ENCODE assay signal across 18 cellular contexts in genomic region chr15:51757463-51757862, GRCh38. TPM values are rescaled to one million over a fixed set of nuclear protein-coding genes. Genes with fewer than 3 reads are reported as not detected.
A peak's percentile ranks its signal among the peaks of the same experiment; 100 is the strongest.
DNase-seq lines count a peak whose midpoint lies in the region; ATAC-seq and TF ChIP-seq lines count a peak whose summit lies in the region.
"Had no signal": no experiment of that assay in that cellular context is flagged by ENCODE, and none has a peak within 500 bp of the region (broad histone marks: within the 10 kb centered on the region; RNA-seq: fewer than 3 reads in every experiment).

No MANE protein-coding gene starts in this region.

- no peak overlapping the region for H3K4me2 ChIP-seq in mesenchymal stem cell (ENCODE audit: low read length, poor library complexity, severe bottlenecking)
- H3K4me2 ChIP-seq: SK-N-SH had no signal

- H3K14ac ChIP-seq in mesenchymal stem cell (ENCODE audit: low read length in 2 of 2) = no peak overlapping the region

- ATAC-seq in left cardiac atrium = no peak

- no peak overlapping the region for H4K91ac ChIP-seq in mesenchymal stem cell (ENCODE audit: low read length)

- no peak overlapping the region for H4K8ac ChIP-seq in mesenchymal stem cell (ENCODE audit: low read length)

- peak overlapping the region; percentile 72 for H3K27ac ChIP-seq in left ventricle myocardium inferior (replicated peaks)
- H3K27ac ChIP-seq in VCaP = peak overlapping the region; percentile 46; the same call in 1 of the 2 replicates
- H3K27ac ChIP-seq in mesenchymal stem cell (ENCODE audit: low read length, poor library complexity, severe bottlenecking) = no peak overlapping the region
- H3K27ac ChIP-seq: RWPE1 had no signal

- H3K27me3 ChIP-seq in left ventricle myocardium inferior (ENCODE audit: low read depth) (no peaks in the 10 kb centered on the region), mesenchymal stem cell (ENCODE audit: control insufficient read depth in 1 of 2, insufficient read depth in 1 of 2, low read length in 2 of 2) (peaks cover 0 to 51% of the 10 kb centered on the region in 2 experiments), HAP-1 (ENCODE audit: low read depth) (no peaks in the 10 kb centered on the region)

- no peak overlapping the region for H2BK120ac ChIP-seq in mesenchymal stem cell (ENCODE audit: low read depth, low read length)

- H3K4me3 ChIP-seq in left ventricle myocardium inferior (no peak overlapping the region), mesenchymal stem cell (ENCODE audit: insufficient read depth in 1 of 2, low read depth in 1 of 2, low read length in 2 of 2) (no peak overlapping the region), HAP-1 (no peak overlapping the region)

- WGBS in mesenchymal stem cell = 79% methylated on average over 2 of the region's 2 CpGs

- H2AK5ac ChIP-seq in mesenchymal stem cell (ENCODE audit: low read length, severe bottlenecking) = no peak overlapping the region

- H3K4me1 ChIP-seq in left ventricle myocardium inferior (peaks cover 42% of the 10 kb centered on the region), mesenchymal stem cell (ENCODE audit: control insufficient read depth, insufficient read depth, low read depth, low read length) (no peaks in the 10 kb centered on the region), HAP-1 (peaks cover 6% of the 10 kb centered on the region; the same call in 1 of the 2 replicates)

- peak overlapping the region in 1 of 2 experiments; percentile 52 for H2BK12ac ChIP-seq in mesenchymal stem cell (ENCODE audit: low read length in 2 of 2)

- no peaks in the 10 kb centered on the region for H3K79me1 ChIP-seq in mesenchymal stem cell (replicated peaks; ENCODE audit: low read length, poor library complexity, severe bottlenecking)

- H3K9ac ChIP-seq in mesenchymal stem cell (ENCODE audit: low read length) = no peak overlapping the region
- H3K9ac ChIP-seq: SK-N-SH had no signal

- POLR2A ChIA-PET in HEK293T (lab: Yijun Ruan, JAX) = no interaction called here

- H3K18ac ChIP-seq in mesenchymal stem cell (ENCODE audit: low read depth in 1 of 2, low read length in 2 of 2) = peak overlapping the region; percentile 46 to 56

- no peak overlapping the region for H3K4ac ChIP-seq in mesenchymal stem cell (ENCODE audit: low read depth in 1 of 2, low read length in 2 of 2)

- TF ChIP-seq CTCF in left ventricle myocardium inferior (IDR thresholded peaks at IDR 0.05; ENCODE audit: borderline replicate concordance) = no peak
- no peak for TF ChIP-seq CTCF in VCaP (conservative IDR thresholded peaks at IDR 0.05)

- DNase-seq in left ventricle myocardium inferior (no peak), left cardiac atrium (no peak), mesenchymal stem cell (no peak), HEK293T (ENCODE audit: extremely low spot score) (no peak), NOMO-1 treated with DMSO at 0.1 percent for 48 hours (lab: John Stamatoyannopoulos, UW; ENCODE audit: unreplicated experiment) (no peak), kidney tubule cell (ENCODE audit: low spot score) (no peak), HAP-1 (ENCODE audit: low spot score in 2 of 2) (no peak)
- DNase-seq: EL, Kasumi-1, NCI-H1417, NCI-H1694 treated with DMSO at 0.1 percent for 48 hours, NCI-H2081 treated with DMSO at 0.1 percent for 48 hours, NCI-H446 treated with DMSO at 0.1 percent for 48 hours, NCI-H526 treated with DMSO at 0.1 percent for 48 hours, SIG-M5, SK-N-SH had no signal

- H3K23ac ChIP-seq in mesenchymal stem cell (ENCODE audit: low read length in 2 of 2) = no peak overlapping the region

- H2BK15ac ChIP-seq in mesenchymal stem cell (ENCODE audit: low read depth, poor library complexity, severe bottlenecking) = no peak overlapping the region

- intact Hi-C loops in left ventricle myocardium inferior (cut with micrococcal nuclease) = no loop called here
- intact Hi-C loops in left cardiac atrium (cut with DNase I) = no loop called here

- CTCF ChIA-PET in HEK293T (lab: Yijun Ruan, JAX) = no interaction called here

- H3K36me3 ChIP-seq in left ventricle myocardium inferior (no peaks in the 10 kb centered on the region), mesenchymal stem cell (ENCODE audit: control insufficient read depth in 1 of 2, insufficient read depth in 2 of 2, low read depth in 1 of 2, low read length in 2 of 2) (no peaks in the 10 kb centered on the region), HAP-1 (replicated peaks) (no peaks in the 10 kb centered on the region)

- in situ Hi-C loops in HAP-1 (cut with MboI; ENCODE audit: low sequenced_read_pairs) = no loop called here

- no peak overlapping the region for H2AFZ ChIP-seq in mesenchymal stem cell (ENCODE audit: low read depth, low read length)

- H3K9me3 ChIP-seq in left ventricle myocardium inferior (replicated peaks) = no peaks in the 10 kb centered on the region
- H3K9me3 ChIP-seq in mesenchymal stem cell (ENCODE audit: control insufficient read depth, low read length) = no peaks in the 10 kb centered on the region
- no peaks in the 10 kb centered on the region for H3K9me3 ChIP-seq in HAP-1
- H3K9me3 ChIP-seq: SK-N-SH had no signal

- no peak overlapping the region for H2BK5ac ChIP-seq in mesenchymal stem cell (ENCODE audit: low read depth, low read length, poor library complexity, severe bottlenecking)

TF ChIP-seq in HEK293T, 16 proteins besides CTCF, POLR2A, EP300 and RAD21:
- TF ChIP-seq FOXM1 (IDR thresholded peaks at IDR 0.05; ENCODE audit: borderline replicate concordance) = no peak
- no peak for TF ChIP-seq LEF1 (IDR thresholded peaks at IDR 0.05; ENCODE audit: borderline replicate concordance)
- no peak for TF ChIP-seq PKNOX1 (IDR thresholded peaks at IDR 0.05)
- TF ChIP-seq ZNF384 (IDR thresholded peaks at IDR 0.05) = no peak
- TF ChIP-seq SUZ12 (IDR thresholded peaks at IDR 0.05) = no peak
- no peak for TF ChIP-seq CTBP1 (IDR thresholded peaks at IDR 0.05; ENCODE audit: borderline replicate concordance)
- TF ChIP-seq NFRKB (IDR thresholded peaks at IDR 0.05) = no peak
- no peak for TF ChIP-seq BHLHE40 (IDR thresholded peaks at IDR 0.05; ENCODE audit: borderline replicate concordance)
- no peak for TF ChIP-seq HDGF (IDR thresholded peaks at IDR 0.05; ENCODE audit: borderline replicate concordance)
- no peak for TF ChIP-seq L3MBTL2 (conservative IDR thresholded peaks at IDR 0.05)
- TF ChIP-seq SP1 (IDR thresholded peaks at IDR 0.05) = no peak

RNA-seq across cellular contexts. Expression of gene TMOD2, which starts 6.1 kb away (rescaled TPM):
- total RNA-seq in left ventricle myocardium inferior (5.1 TPM), left cardiac atrium (10 to 100 TPM in 1 of 2 donors, 1 to 10 TPM in 1; 6.0 to 16.7 TPM)
- polyA plus RNA-seq in mesenchymal stem cell (2013, experiment 1 of 2) = 5.9 TPM
- polyA plus RNA-seq in mesenchymal stem cell (2013, experiment 2 of 2) = 5.9 TPM

RNA-seq across cellular contexts. Expression of gene LYSMD2, which starts 20.0 kb away (rescaled TPM):
- total RNA-seq in left ventricle myocardium inferior = 4.2 TPM
- 1 to 10 TPM; 6.2 to 9.2 TPM for total RNA-seq in left cardiac atrium
- polyA plus RNA-seq in mesenchymal stem cell (2013, experiment 1 of 2) = 6.6 TPM
- polyA plus RNA-seq in mesenchymal stem cell (2013, experiment 2 of 2) = 8.1 TPM
